ENCODE assay signal across 1 cellular context in the genomic region with DNA sequence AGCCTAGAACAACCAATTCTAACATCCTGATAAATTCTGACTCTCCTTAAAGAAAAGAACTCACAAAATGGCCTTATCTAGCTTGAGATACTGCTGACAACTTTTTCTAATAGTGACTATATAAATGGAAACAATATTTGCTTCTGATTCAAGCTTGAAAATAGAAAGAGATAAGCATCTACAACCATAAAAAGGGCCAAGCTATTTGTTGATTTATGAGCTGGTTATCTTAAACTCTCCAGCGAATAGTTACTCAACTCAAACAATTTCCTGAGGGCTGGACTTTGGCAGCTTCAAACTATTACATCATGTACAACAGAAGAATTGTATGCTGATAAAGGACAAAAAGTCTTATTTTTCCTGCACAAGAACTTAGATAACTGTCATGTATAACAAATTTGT.
TF ChIP-seq lines count a peak whose summit lies in the region.

No MANE protein-coding gene starts in this region.

TF ChIP-seq in HepG2, 621 proteins besides CTCF, POLR2A, EP300 and RAD21 (continued from another document):
- TF ChIP-seq ZNF205 (CRISPR knock-in tag; IDR thresholded peaks at IDR 0.05) (0 out of 2 replicates have a peak, but pooled peaks have one; percentile 58), NBN (conservative IDR thresholded peaks at IDR 0.05) (no peak), KLF15 (CRISPR knock-in tag; IDR thresholded peaks at IDR 0.05; ENCODE audit: borderline replicate concordance) (no peak), HBP1 (CRISPR knock-in tag; IDR thresholded peaks at IDR 0.05; ENCODE audit: low read depth) (no peak), ZBTB10 (CRISPR knock-in tag; IDR thresholded peaks at IDR 0.05; ENCODE audit: borderline replicate concordance) (no peak), SSRP1 (CRISPR knock-in tag; IDR thresholded peaks at IDR 0.05) (no peak), THYN1 (CRISPR knock-in tag; IDR thresholded peaks at IDR 0.05; ENCODE audit: borderline replicate concordance, low read depth) (no peak), ZSCAN20 (CRISPR knock-in tag; IDR thresholded peaks at IDR 0.05; ENCODE audit: borderline replicate concordance) (no peak), NAIF1 (CRISPR knock-in tag; IDR thresholded peaks at IDR 0.05; ENCODE audit: borderline replicate concordance) (no peak)
- TF ChIP-seq, protein P1, sequence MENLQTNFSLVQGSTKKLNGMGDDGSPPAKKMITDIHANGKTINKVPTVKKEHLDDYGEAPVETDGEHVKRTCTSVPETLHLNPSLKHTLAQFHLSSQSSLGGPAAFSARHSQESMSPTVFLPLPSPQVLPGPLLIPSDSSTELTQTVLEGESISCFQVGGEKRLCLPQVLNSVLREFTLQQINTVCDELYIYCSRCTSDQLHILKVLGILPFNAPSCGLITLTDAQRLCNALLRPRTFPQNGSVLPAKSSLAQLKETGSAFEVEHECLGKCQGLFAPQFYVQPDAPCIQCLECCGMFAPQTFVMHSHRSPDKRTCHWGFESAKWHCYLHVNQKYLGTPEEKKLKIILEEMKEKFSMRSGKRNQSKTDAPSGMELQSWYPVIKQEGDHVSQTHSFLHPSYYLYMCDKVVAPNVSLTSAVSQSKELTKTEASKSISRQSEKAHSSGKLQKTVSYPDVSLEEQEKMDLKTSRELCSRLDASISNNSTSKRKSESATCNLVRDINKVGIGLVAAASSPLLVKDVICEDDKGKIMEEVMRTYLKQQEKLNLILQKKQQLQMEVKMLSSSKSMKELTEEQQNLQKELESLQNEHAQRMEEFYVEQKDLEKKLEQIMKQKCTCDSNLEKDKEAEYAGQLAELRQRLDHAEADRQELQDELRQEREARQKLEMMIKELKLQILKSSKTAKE (CRISPR knock-in tag; IDR thresholded peaks at IDR 0.05; ENCODE audit: borderline replicate concordance), result no peak
- TF ChIP-seq, protein P2, sequence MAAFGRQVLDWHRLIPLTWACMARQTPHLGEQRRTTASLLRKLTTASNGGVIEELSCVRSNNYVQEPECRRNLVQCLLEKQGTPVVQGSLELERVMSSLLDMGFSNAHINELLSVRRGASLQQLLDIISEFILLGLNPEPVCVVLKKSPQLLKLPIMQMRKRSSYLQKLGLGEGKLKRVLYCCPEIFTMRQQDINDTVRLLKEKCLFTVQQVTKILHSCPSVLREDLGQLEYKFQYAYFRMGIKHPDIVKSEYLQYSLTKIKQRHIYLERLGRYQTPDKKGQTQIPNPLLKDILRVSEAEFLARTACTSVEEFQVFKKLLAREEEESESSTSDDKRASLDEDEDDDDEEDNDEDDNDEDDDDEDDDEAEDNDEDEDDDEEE (CRISPR knock-in tag; IDR thresholded peaks at IDR 0.05), result no peak
